9 cellular contexts compared by ENCODE assay signal in the genomic region with DNA sequence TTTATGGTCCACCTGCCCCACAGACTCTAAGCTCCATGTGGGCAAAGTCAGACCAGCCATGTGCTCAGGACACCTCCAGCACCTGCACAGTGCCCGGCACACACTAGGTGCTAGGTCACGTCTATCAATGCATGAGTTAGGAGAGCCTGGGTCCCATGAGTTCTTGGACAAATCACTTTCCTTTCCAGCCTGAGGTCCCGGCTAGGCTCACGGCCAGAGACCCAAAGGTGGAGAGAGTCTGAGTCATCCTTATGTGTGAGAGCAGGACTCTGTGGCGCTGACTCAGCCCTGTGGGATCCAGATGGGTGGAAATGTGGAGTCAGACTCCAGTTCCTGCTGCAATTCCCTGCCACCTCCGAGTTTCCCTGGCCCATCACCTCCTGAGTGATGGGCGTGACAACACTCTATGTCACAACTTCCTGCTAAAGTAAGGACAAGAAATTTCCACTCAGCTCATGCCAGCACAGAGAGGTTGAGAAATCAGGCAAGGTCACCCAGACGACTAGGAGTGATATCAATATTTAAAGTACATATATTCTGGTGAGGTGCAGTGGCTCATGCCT. TPM values are rescaled to one million over a fixed set of nuclear protein-coding genes. Genes with fewer than 3 reads are reported as not detected.
A peak's percentile ranks its signal among the peaks of the same experiment; 100 is the strongest.
DNase-seq lines count a peak whose midpoint lies in the region; ATAC-seq and TF ChIP-seq lines count a peak whose summit lies in the region.
"Had no signal": no experiment of that assay in that cellular context is flagged by ENCODE, and none has a peak within 500 bp of the region (broad histone marks: within the 10 kb centered on the region; RNA-seq: fewer than 3 reads in every experiment).

No MANE protein-coding gene starts in this region.

- H3K79me1 ChIP-seq in neuronal stem cell (ENCODE audit: low read depth, low read length) = peaks cover 2% of the 10 kb centered on the region

- H3K4ac ChIP-seq in neuronal stem cell (ENCODE audit: low read length) = no peak overlapping the region

- no peak overlapping the region for H2BK5ac ChIP-seq in neuronal stem cell (ENCODE audit: low read length)

- H2BK12ac ChIP-seq in neuronal stem cell (ENCODE audit: low read length) = no peak overlapping the region

- peak overlapping the region; percentile 81 for H3K27ac ChIP-seq in Panc1 (ENCODE audit: low read length)
- H3K27ac ChIP-seq in neuronal stem cell (replicated peaks; ENCODE audit: low read length) = no peak overlapping the region
- H3K27ac ChIP-seq: KMS-11 had no signal

- in situ Hi-C loops in Panc1 (cut with HindIII; ENCODE audit: low pct_unique_long_range_greater_than_20kb, low sequenced_read_pairs) = no loop called here

- no peaks in the 10 kb centered on the region for H3K27me3 ChIP-seq in Panc1 (ENCODE audit: control insufficient read depth, insufficient read depth, low read length)
- peaks cover 0 to 23% (median 19%) of the 10 kb centered on the region in 3 experiments for H3K27me3 ChIP-seq in neuronal stem cell (ENCODE audit: control insufficient read depth in 3 of 3, insufficient read depth in 3 of 3, low read depth in 1 of 3, low read length in 3 of 3)

- H3K4me2 ChIP-seq in neuronal stem cell (ENCODE audit: insufficient read depth, low read length, poor library complexity, severe bottlenecking) = no peak overlapping the region
- H3K4me2 ChIP-seq: KMS-11 had no signal

- TF ChIP-seq CTCF in Panc1 (IDR thresholded peaks at IDR 0.05) (no peak), epithelial cell of proximal tubule (conservative IDR thresholded peaks at IDR 0.05; ENCODE audit: low read depth, low read length) (no peak), omental fat pad (IDR thresholded peaks at IDR 0.05) (no peak)

- POLR2A ChIA-PET in Panc1 (lab: Charles Lee) = no interaction called here

- intact Hi-C loops in Panc1 (cut with micrococcal nuclease; ENCODE audit: unreplicated experiment) = no loop called here

- WGBS in neuronal stem cell (ENCODE audit: extremely low coverage in 2 of 2, insufficient read length in 2 of 2, insufficient replicate concordance in 1 of 2), 2 donors = no CpG with 5 or more reads among the region's 8 CpGs

- H2AFZ ChIP-seq in neuronal stem cell (ENCODE audit: low read length) = no peak overlapping the region

- H3K14ac ChIP-seq in neuronal stem cell (ENCODE audit: low read length) = no peak overlapping the region

- H3K4me3 ChIP-seq in Panc1 (ENCODE audit: low read depth in 2 of 2, low read length in 2 of 2) (no peak overlapping the region), epithelial cell of proximal tubule (ENCODE audit: low read depth, low read length) (no peak overlapping the region), neuronal stem cell (ENCODE audit: low read length in 2 of 2) (no peak overlapping the region)

- no peak overlapping the region for H3K18ac ChIP-seq in neuronal stem cell (ENCODE audit: low read length)

- peaks cover 36% of the 10 kb centered on the region for H3K4me1 ChIP-seq in Panc1 (ENCODE audit: control insufficient read depth, insufficient read depth, low read length)
- H3K4me1 ChIP-seq in neuronal stem cell (ENCODE audit: control insufficient read depth in 2 of 2, insufficient read depth in 1 of 2, low read depth in 1 of 2, low read length in 2 of 2) = peaks cover 7 to 12% of the 10 kb centered on the region in 2 donors

- DNase-seq in EL = peak; percentile 99
- DNase-seq in Panc1 (ENCODE audit: low read depth, low spot score) = peak; percentile 98
- peak; percentile 96 for DNase-seq in epithelial cell of proximal tubule (ENCODE audit: low read depth)
- peak; percentile 80 for DNase-seq in omental fat pad (ENCODE audit: low spot score)
- DNase-seq in pons (ENCODE audit: low spot score) = no peak
- no peak for DNase-seq in NCI-H510A treated with DMSO at 0.1 percent for 48 hours (lab: John Stamatoyannopoulos, UW)
- DNase-seq in NCI-H1048 (lab: John Stamatoyannopoulos, UW) = no peak
- no peak for DNase-seq in neuronal stem cell (ENCODE audit: low spot score)

- H2BK120ac ChIP-seq in neuronal stem cell (ENCODE audit: low read depth, low read length) = no peak overlapping the region

- H3K23ac ChIP-seq in neuronal stem cell (ENCODE audit: low read depth, low read length, poor library complexity) = no peak overlapping the region

- CTCF ChIA-PET in Panc1 (lab: Charles Lee) = interaction anchor here (1.5 kb wide), 1 partner anchor 184 kb away, joined by 5 read pairs; a partner anchor contains a TSS

- BruUV-seq in Panc1 (replicated peaks; lab: Mats Ljungman, UMichigan) = no TSS peak

- H3K36me3 ChIP-seq in Panc1 (ENCODE audit: control insufficient read depth, insufficient read depth, low read length) = no peaks in the 10 kb centered on the region
- H3K36me3 ChIP-seq in neuronal stem cell (replicated peaks in 1 of 2; ENCODE audit: control insufficient read depth in 2 of 2, insufficient read depth in 2 of 2, low read length in 2 of 2) = no peaks in the 10 kb centered on the region

- H2AK5ac ChIP-seq in neuronal stem cell (ENCODE audit: low read depth, low read length) = no peak overlapping the region

- ATAC-seq in Panc1 = peak; percentile 79
- ATAC-seq in omental fat pad (ENCODE audit: low FRiP score) = peak; percentile 76

- H4K91ac ChIP-seq in neuronal stem cell (ENCODE audit: low read depth, low read length, poor library complexity) = no peak overlapping the region

- H4K8ac ChIP-seq in neuronal stem cell (ENCODE audit: low read depth, low read length) = no peak overlapping the region

- H3K9me3 ChIP-seq in Panc1 (ENCODE audit: control insufficient read depth, insufficient read depth, low read depth, low read length) = no peaks in the 10 kb centered on the region
- no peaks in the 10 kb centered on the region for H3K9me3 ChIP-seq in neuronal stem cell (replicated peaks in 1 of 2; ENCODE audit: control insufficient read depth in 2 of 2, insufficient read depth in 1 of 2, low read depth in 1 of 2, low read length in 2 of 2)

- H2BK15ac ChIP-seq in neuronal stem cell (ENCODE audit: low read length) = no peak overlapping the region

- no peak overlapping the region for H3K9ac ChIP-seq in neuronal stem cell (ENCODE audit: low read depth, low read length, poor library complexity)
- H3K9ac ChIP-seq: KMS-11 had no signal

RNA-seq across cellular contexts. Expression of a gene that starts 2.5 kb away (rescaled TPM):
- total RNA-seq in Panc1 (2021; ENCODE audit: unreplicated experiment) (38.0 TPM), epithelial cell of proximal tubule (27.4 and 28.2 TPM in 2 replicates), omental fat pad (10 to 100 TPM; 26.6 to 78.5 (median 45.0) TPM)
- 69.5 TPM for polyA plus RNA-seq in Panc1 (2012; ENCODE audit: insufficient read length)
- 11.3 TPM for polyA plus RNA-seq in neuronal stem cell (2013, experiment 1 of 2)
- polyA plus RNA-seq in neuronal stem cell (2013, experiment 2 of 2) = 12.7 TPM

RNA-seq across cellular contexts. Expression of a gene that starts 11.2 kb away (rescaled TPM):
- total RNA-seq in Panc1 (2021; ENCODE audit: unreplicated experiment) = 7.8 TPM
- polyA plus RNA-seq in Panc1 (2012; ENCODE audit: insufficient read length) = 10.9 TPM
- total RNA-seq in epithelial cell of proximal tubule = 0.87 and 6.9 TPM in 2 replicates
- total RNA-seq in omental fat pad = 1 to 10 TPM in 3 of 4 donors, under 1 TPM in 1; 0.82 to 3.0 (median 1.3) TPM
- polyA plus RNA-seq in neuronal stem cell (2013, experiment 1 of 2) = 2.4 TPM
- polyA plus RNA-seq in neuronal stem cell (2013, experiment 2 of 2) = 2.5 TPM

RNA-seq across cellular contexts. Expression of a gene that starts 18.3 kb away (rescaled TPM):
- total RNA-seq in Panc1 (2021; ENCODE audit: unreplicated experiment) (58.7 TPM), epithelial cell of proximal tubule (26.2 and 26.5 TPM in 2 replicates), omental fat pad (10 to 100 TPM in 3 of 4 donors, 1 to 10 TPM in 1; 8.8 to 18.0 (median 13.5) TPM)
- polyA plus RNA-seq in Panc1 (2012; ENCODE audit: insufficient read length) = 51.1 TPM
- 27.5 TPM for polyA plus RNA-seq in neuronal stem cell (2013, experiment 1 of 2)
- polyA plus RNA-seq in neuronal stem cell (2013, experiment 2 of 2) = 25.3 TPM

RNA-seq across cellular contexts. Expression of a gene that starts 19.9 kb away (rescaled TPM):
- total RNA-seq in Panc1 (2021; ENCODE audit: unreplicated experiment) (50.2 TPM), epithelial cell of proximal tubule (23.5 and 25.8 TPM in 2 replicates), omental fat pad (100 to 1,000 TPM; 138 to 213 (median 155) TPM)
- polyA plus RNA-seq in Panc1 (2012; ENCODE audit: insufficient read length) = 98.1 TPM
- polyA plus RNA-seq in neuronal stem cell (2013, experiment 1 of 2) = 31.0 TPM
- polyA plus RNA-seq in neuronal stem cell (2013, experiment 2 of 2) = 30.5 TPM

RNA-seq across cellular contexts. Expression of a gene that starts 41.9 kb away (rescaled TPM):
- total RNA-seq in Panc1 (2021; ENCODE audit: unreplicated experiment) (62.1 TPM), epithelial cell of proximal tubule (48.1 and 58.3 TPM in 2 replicates), omental fat pad (10 to 100 TPM; 28.5 to 93.4 (median 54.1) TPM)
- polyA plus RNA-seq in Panc1 (2012; ENCODE audit: insufficient read length) = 89.8 TPM
- polyA plus RNA-seq in neuronal stem cell (2013, experiment 1 of 2) = 36.1 TPM
- polyA plus RNA-seq in neuronal stem cell (2013, experiment 2 of 2) = 36.6 TPM

Comparison
In these comparisons a context has a peak if more than half of its experiments do, and no peak if none do; other contexts are left out.
1. DNase-seq: peak in EL (single experiment), Panc1 (single experiment), epithelial cell of proximal tubule (single experiment) and omental fat pad (single experiment); none in pons (single experiment), NCI-H510A treated with DMSO at 0.1 percent for 48 hours (single experiment), NCI-H1048 (single experiment) and neuronal stem cell (single experiment).